Comparison of ENCODE assay signal across 15 cellular contexts in the genomic region with DNA sequence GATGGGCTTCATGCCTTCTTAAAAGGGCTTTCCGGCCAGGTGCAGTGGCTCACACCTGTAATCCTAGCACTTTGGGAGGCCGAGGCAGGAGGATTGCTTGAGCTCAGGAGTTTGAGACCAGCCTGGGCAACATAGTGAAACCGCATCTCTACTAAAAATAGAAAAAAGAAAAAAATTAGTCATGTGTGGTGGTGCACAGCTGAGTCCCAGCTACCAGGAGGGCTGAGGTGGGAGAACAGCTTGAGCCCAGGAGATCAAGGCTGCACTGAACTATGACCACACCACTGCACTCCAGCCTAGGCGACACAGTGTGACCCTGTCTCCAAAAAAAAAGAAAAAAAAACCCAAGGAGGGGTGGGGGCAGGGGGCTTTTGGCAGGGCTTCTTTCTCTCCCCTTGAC.
DNase-seq lines count a peak whose midpoint lies in the region; ATAC-seq and TF ChIP-seq lines count a peak whose summit lies in the region.
"Had no signal": no experiment of that assay in that cellular context is flagged by ENCODE, and none has a peak within 500 bp of the region (broad histone marks: within the 10 kb centered on the region; RNA-seq: fewer than 3 reads in every experiment).

No MANE protein-coding gene starts in this region.

- peaks cover 7% of the 10 kb centered on the region; the same call in 1 of the 2 replicates for H3K79me2 ChIP-seq in SU-DHL-6 (ENCODE audit: insufficient read depth, low read length)

- H3K4me1 Mint-ChIP-seq in T-helper 2 cell treated with Interferon-gamma antibody and Interleukin-4, amounts not matched to agents 5 μg/mL and 100 μg/mL, for 36 hours (ENCODE audit: low read depth): peaks cover 35% of the 10 kb centered on the region

- no peak for TF ChIP-seq CTCF in SU-DHL-6 (IDR thresholded peaks at IDR 0.05; ENCODE audit: insufficient read depth, low read length, poor library complexity, severe bottlenecking)

- no peak overlapping the region for H3K4me3 Mint-ChIP-seq in T-helper 2 cell treated with Interferon-gamma antibody and Interleukin-4, amounts not matched to agents 5 μg/mL and 100 μg/mL, for 36 hours
- H3K4me3 Mint-ChIP-seq: activated naive CD4-positive, alpha-beta T cell treated with anti-CD3 and anti-CD28 coated beads, Interleukin-2, amount 10 ng/mL, durations not matched to agents 7 days and 5 days had no signal

- no peak overlapping the region for H2AFZ ChIP-seq in SU-DHL-6 (ENCODE audit: low read depth, low read length, severe bottlenecking)

- no peak overlapping the region for H3K9ac ChIP-seq in SU-DHL-6 (ENCODE audit: low read length)

- H3K27ac ChIP-seq in SU-DHL-6 (ENCODE audit: low read depth, low read length): peak overlapping the region; percentile 67

- ATAC-seq in GM18511 (IDR thresholded peaks at IDR 0.05; ENCODE audit: unreplicated experiment) (peak; percentile 83), GM19468 (IDR thresholded peaks at IDR 0.05; ENCODE audit: extremely low read depth, unreplicated experiment) (peak; percentile 76), HG03039 (IDR thresholded peaks at IDR 0.05; ENCODE audit: unreplicated experiment) (peak; percentile 55), GM21737 (IDR thresholded peaks at IDR 0.05; ENCODE audit: unreplicated experiment) (no peak)
- no peak for ATAC-seq in stimulated activated naive CD8-positive, alpha-beta T cell treated with anti-CD3 and anti-CD28 coated beads, Interleukin-15, Interleukin-2, amounts not matched to agents 100 U/mL and 50 U/mL, for 24 hours

- no peaks in the 10 kb centered on the region for H3K9me3 Mint-ChIP-seq in T-helper 2 cell treated with Interferon-gamma antibody and Interleukin-4, amounts not matched to agents 5 μg/mL and 100 μg/mL, for 36 hours
- H3K9me3 Mint-ChIP-seq: activated naive CD4-positive, alpha-beta T cell treated with anti-CD3 and anti-CD28 coated beads, Interleukin-2, amount 10 ng/mL, durations not matched to agents 7 days and 5 days had no signal

- peak overlapping the region; percentile 8 for H3K4me2 ChIP-seq in SU-DHL-6 (ENCODE audit: low read depth, low read length, poor library complexity, severe bottlenecking)

- peaks cover 40% of the 10 kb centered on the region for H3K36me3 Mint-ChIP-seq in T-helper 2 cell treated with Interferon-gamma antibody and Interleukin-4, amounts not matched to agents 5 μg/mL and 100 μg/mL, for 36 hours (ENCODE audit: low read depth)

- H3K27ac Mint-ChIP-seq in T-helper 2 cell treated with Interferon-gamma antibody and Interleukin-4, amounts not matched to agents 5 μg/mL and 100 μg/mL, for 36 hours: no peak overlapping the region
- H3K27ac Mint-ChIP-seq: activated naive CD4-positive, alpha-beta T cell treated with anti-CD3 and anti-CD28 coated beads, Interleukin-2, amount 10 ng/mL, durations not matched to agents 7 days and 5 days; progenitor cell of endocrine pancreas had no signal

- H4K20me1 ChIP-seq in SU-DHL-6 (ENCODE audit: low read depth, low read length): no peaks in the 10 kb centered on the region

- peaks cover 13% of the 10 kb centered on the region for H3K36me3 ChIP-seq in SU-DHL-6 (ENCODE audit: low read length)

- no peak for DNase-seq in stimulated activated naive CD8-positive, alpha-beta T cell treated with anti-CD3 and anti-CD28 coated beads, Interleukin-15, Interleukin-2, amounts not matched to agents 100 U/mL and 50 U/mL, for 24 hours
- no peak for DNase-seq in NCI-H2171 (lab: John Stamatoyannopoulos, UW)
- no peak for DNase-seq in T-helper 2 cell treated with Interferon-gamma antibody and Interleukin-4, amounts not matched to agents 5 μg/mL and 100 μg/mL, for 36 hours (ENCODE audit: low spot score)
- DNase-seq: activated CD4-positive, alpha-beta T cell treated with anti-CD3 and anti-CD28 coated beads for 4 hours; activated naive CD4-positive, alpha-beta T cell treated with anti-CD3 and anti-CD28 coated beads, Interleukin-2, amount 10 ng/mL, durations not matched to agents 7 days and 5 days; Calu3; NCI-H1436; NK-92 treated with Interleukin-12 subunit alpha and Interleukin-12 subunit beta, amount 100 ng/mL, for 24 hours; stimulated activated CD4-positive, alpha-beta T cell treated with anti-CD3 and anti-CD28 coated beads, Interleukin-2, amount 100 ng/mL, for 48 hours had no signal

- no peaks in the 10 kb centered on the region for H3K27me3 Mint-ChIP-seq in T-helper 2 cell treated with Interferon-gamma antibody and Interleukin-4, amounts not matched to agents 5 μg/mL and 100 μg/mL, for 36 hours (ENCODE audit: low read depth)
- H3K27me3 Mint-ChIP-seq: activated naive CD4-positive, alpha-beta T cell treated with anti-CD3 and anti-CD28 coated beads, Interleukin-2, amount 10 ng/mL, durations not matched to agents 7 days and 5 days; progenitor cell of endocrine pancreas had no signal

- H3K27me3 ChIP-seq in SU-DHL-6 (ENCODE audit: low read length): no peaks in the 10 kb centered on the region

- no peaks in the 10 kb centered on the region for H3K9me2 ChIP-seq in SU-DHL-6 (replicated peaks; ENCODE audit: insufficient read depth, low read length)

- H3K9me3 ChIP-seq in SU-DHL-6 (ENCODE audit: insufficient read depth, low read length): no peaks in the 10 kb centered on the region

- H3F3A ChIP-seq in SU-DHL-6 (ENCODE audit: insufficient read depth): no peaks in the 10 kb centered on the region

- H3K4me3 ChIP-seq in SU-DHL-6 (ENCODE audit: insufficient read depth, low read length, poor library complexity, severe bottlenecking): no peak overlapping the region

Comparison
In these comparisons a context has a peak if more than half of its experiments do, and no peak if none do; other contexts are left out.
1. ATAC-seq: peak in GM18511 (single experiment), GM19468 (single experiment) and HG03039 (single experiment); none in GM21737 (single experiment) and stimulated activated naive CD8-positive, alpha-beta T cell treated with anti-CD3 and anti-CD28 coated beads, Interleukin-15, Interleukin-2, amounts not matched to agents 100 U/mL and 50 U/mL, for 24 hours (single experiment).